ENCODE assay signal across 1 cellular context in the genomic region with DNA sequence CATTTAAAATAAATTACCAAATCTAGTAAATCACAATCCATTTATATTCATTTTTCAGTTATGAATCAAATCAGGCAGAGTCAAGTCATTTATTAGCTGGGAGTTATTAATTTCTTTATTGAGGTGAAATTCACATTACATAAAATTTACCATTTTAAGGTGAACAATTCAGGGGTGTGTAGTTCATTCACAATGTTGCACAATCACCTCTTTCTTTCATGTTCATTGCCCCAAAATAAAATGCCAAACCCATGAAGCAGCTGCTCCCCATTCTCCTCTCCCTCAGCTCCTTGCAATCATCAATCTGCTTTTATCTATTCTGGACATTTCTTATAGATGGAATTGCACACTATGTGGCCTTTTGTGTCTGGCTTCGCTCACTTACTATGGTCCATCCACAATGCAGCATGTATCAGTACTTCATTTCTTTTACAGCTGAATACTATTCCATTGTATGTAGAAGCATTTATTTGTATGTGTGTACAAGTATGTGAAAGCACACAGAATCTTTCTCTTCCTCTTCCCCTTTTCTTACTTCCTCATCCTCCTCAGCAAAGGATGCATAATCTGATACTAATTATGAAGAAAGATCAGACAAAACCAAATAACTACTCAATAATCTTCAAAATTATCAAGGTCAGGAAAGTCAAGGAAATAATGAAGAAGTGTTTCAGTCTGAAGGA.
TF ChIP-seq lines count a peak whose summit lies in the region.

No MANE protein-coding gene starts in this region.

TF ChIP-seq in HepG2, 621 proteins besides CTCF, POLR2A, EP300 and RAD21:
- TF ChIP-seq RORA (CRISPR knock-in tag; IDR thresholded peaks at IDR 0.05) = no peak
- TF ChIP-seq CEBPB (IDR thresholded peaks at IDR 0.05; ENCODE audit: borderline replicate concordance, low read depth, low read length) = peak; percentile 67
- TF ChIP-seq MEF2D (CRISPR knock-in tag; IDR thresholded peaks at IDR 0.05) = no peak
- TF ChIP-seq, protein P1, sequence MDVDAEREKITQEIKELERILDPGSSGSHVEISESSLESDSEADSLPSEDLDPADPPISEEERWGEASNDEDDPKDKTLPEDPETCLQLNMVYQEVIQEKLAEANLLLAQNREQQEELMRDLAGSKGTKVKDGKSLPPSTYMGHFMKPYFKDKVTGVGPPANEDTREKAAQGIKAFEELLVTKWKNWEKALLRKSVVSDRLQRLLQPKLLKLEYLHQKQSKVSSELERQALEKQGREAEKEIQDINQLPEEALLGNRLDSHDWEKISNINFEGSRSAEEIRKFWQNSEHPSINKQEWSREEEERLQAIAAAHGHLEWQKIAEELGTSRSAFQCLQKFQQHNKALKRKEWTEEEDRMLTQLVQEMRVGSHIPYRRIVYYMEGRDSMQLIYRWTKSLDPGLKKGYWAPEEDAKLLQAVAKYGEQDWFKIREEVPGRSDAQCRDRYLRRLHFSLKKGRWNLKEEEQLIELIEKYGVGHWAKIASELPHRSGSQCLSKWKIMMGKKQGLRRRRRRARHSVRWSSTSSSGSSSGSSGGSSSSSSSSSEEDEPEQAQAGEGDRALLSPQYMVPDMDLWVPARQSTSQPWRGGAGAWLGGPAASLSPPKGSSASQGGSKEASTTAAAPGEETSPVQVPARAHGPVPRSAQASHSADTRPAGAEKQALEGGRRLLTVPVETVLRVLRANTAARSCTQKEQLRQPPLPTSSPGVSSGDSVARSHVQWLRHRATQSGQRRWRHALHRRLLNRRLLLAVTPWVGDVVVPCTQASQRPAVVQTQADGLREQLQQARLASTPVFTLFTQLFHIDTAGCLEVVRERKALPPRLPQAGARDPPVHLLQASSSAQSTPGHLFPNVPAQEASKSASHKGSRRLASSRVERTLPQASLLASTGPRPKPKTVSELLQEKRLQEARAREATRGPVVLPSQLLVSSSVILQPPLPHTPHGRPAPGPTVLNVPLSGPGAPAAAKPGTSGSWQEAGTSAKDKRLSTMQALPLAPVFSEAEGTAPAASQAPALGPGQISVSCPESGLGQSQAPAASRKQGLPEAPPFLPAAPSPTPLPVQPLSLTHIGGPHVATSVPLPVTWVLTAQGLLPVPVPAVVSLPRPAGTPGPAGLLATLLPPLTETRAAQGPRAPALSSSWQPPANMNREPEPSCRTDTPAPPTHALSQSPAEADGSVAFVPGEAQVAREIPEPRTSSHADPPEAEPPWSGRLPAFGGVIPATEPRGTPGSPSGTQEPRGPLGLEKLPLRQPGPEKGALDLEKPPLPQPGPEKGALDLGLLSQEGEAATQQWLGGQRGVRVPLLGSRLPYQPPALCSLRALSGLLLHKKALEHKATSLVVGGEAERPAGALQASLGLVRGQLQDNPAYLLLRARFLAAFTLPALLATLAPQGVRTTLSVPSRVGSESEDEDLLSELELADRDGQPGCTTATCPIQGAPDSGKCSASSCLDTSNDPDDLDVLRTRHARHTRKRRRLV (CRISPR knock-in tag; IDR thresholded peaks at IDR 0.05) = no peak
